Comparison of ENCODE assay signal across 10 cellular contexts in genomic region chr20:35871311-35871771, GRCh38.
DNase-seq lines count a peak whose midpoint lies in the region; ATAC-seq, FAIRE-seq and TF ChIP-seq lines count a peak whose summit lies in the region.
"Had no signal": no experiment of that assay in that cellular context is flagged by ENCODE, and none has a peak within 500 bp of the region (broad histone marks: within the 10 kb centered on the region; RNA-seq: fewer than 3 reads in every experiment).

No MANE protein-coding gene starts in this region.

- no peak overlapping the region for H3K4me3 Mint-ChIP-seq in activated T-cell treated with anti-CD3 and anti-CD28 coated beads, Interleukin-2, amount 50 U/mL, for 24 hours
- no peak overlapping the region for H3K4me3 Mint-ChIP-seq in activated T-cell treated with anti-CD3 and anti-CD28 coated beads, Interleukin-2, amount 50 U/mL, for 4 hours
- H3K4me3 Mint-ChIP-seq: activated B cell treated with CpG ODN at 0.5 μM for 24 hours had no signal

- H3K27me3 ChIP-seq in adipocyte (replicated peaks; ENCODE audit: control insufficient read depth, insufficient read depth, low read length) = no peaks in the 10 kb centered on the region
- H3K27me3 ChIP-seq in keratinocyte (ENCODE audit: control insufficient read depth, extremely low read depth, insufficient read depth, low read length) = no peaks in the 10 kb centered on the region
- no peaks in the 10 kb centered on the region for H3K27me3 ChIP-seq in upper lobe of right lung
- H3K27me3 ChIP-seq: BLaER1 treated with 17β-estradiol and CSF1 and Interleukin-3, amounts not matched to agents 10 nM and 100 nM had no signal

- dilution Hi-C loops in keratinocyte (cut with MboI; ENCODE audit: extremely low pct_ligation_motif_present, low sequenced_read_pairs) = no loop called here

- H3K79me2 ChIP-seq in keratinocyte (ENCODE audit: control insufficient read depth, insufficient read depth, low read length) = peaks cover 3% of the 10 kb centered on the region

- peak overlapping the region; percentile 92 for H3K4me2 ChIP-seq in keratinocyte (ENCODE audit: control insufficient read depth, extremely low read depth, insufficient read depth, low read depth, low read length)
- H3K4me2 ChIP-seq: BLaER1 treated with 17β-estradiol and CSF1 and Interleukin-3, amounts not matched to agents 10 nM and 100 nM had no signal

- TF ChIP-seq CTCF in keratinocyte (optimal IDR thresholded peaks at IDR 0.05 in 1 of 3, IDR thresholded peaks at IDR 0.05 in 1 of 3, conservative IDR thresholded peaks at IDR 0.05 in 1 of 3; ENCODE audit: extremely low read depth in 1 of 3, insufficient read depth in 2 of 3, low read length in 3 of 3) (no peak), upper lobe of right lung (IDR thresholded peaks at IDR 0.05) (no peak)

- H3K9me3 ChIP-seq in adipocyte (ENCODE audit: control insufficient read depth, low read length) (no peaks in the 10 kb centered on the region), keratinocyte (ENCODE audit: control insufficient read depth, low read depth, low read length) (no peaks in the 10 kb centered on the region), upper lobe of right lung (no peaks in the 10 kb centered on the region)
- H3K9me3 ChIP-seq: BLaER1 treated with 17β-estradiol and CSF1 and Interleukin-3, amounts not matched to agents 10 nM and 100 nM had no signal

- H3K36me3 ChIP-seq in adipocyte (ENCODE audit: control insufficient read depth, insufficient read depth, low read length, severe bottlenecking) = no peaks in the 10 kb centered on the region
- H3K36me3 ChIP-seq in keratinocyte (ENCODE audit: control insufficient read depth in 2 of 2, extremely low read depth in 1 of 2, insufficient read depth in 2 of 2, low read length in 2 of 2) = peaks cover 0 to 3% of the 10 kb centered on the region in 2 experiments
- H3K36me3 ChIP-seq in upper lobe of right lung = no peaks in the 10 kb centered on the region

- no peak for DNase-seq in activated T-cell treated with anti-CD3 and anti-CD28 coated beads, Interleukin-2, amount 50 U/mL, for 24 hours
- no peak for DNase-seq in activated T-cell treated with anti-CD3 and anti-CD28 coated beads, Interleukin-2, amount 50 U/mL, for 4 hours
- DNase-seq in adipocyte (ENCODE audit: low read depth) (peak; percentile 54), keratinocyte (ENCODE audit: low read depth, low spot score) (peak; percentile 28), upper lobe of right lung (no peak), epidermal melanocyte (ENCODE audit: insufficient read length, low spot score) (no peak)
- no peak for DNase-seq in stimulated activated naive CD8-positive, alpha-beta T cell treated with anti-CD3 and anti-CD28 coated beads, Interleukin-15, Interleukin-2, amounts not matched to agents 100 U/mL and 50 U/mL, for 24 hours
- DNase-seq: activated B cell treated with CpG ODN at 0.5 μM for 24 hours had no signal

- no peaks in the 10 kb centered on the region for H4K20me1 ChIP-seq in keratinocyte (ENCODE audit: control insufficient read depth, extremely low read depth, insufficient read depth, low read length)

- ATAC-seq in activated T-cell treated with anti-CD3 and anti-CD28 coated beads, Interleukin-2, amount 50 U/mL, for 4 hours = no peak
- ATAC-seq in upper lobe of right lung (no peak), HG03159 (IDR thresholded peaks at IDR 0.05; ENCODE audit: unreplicated experiment) (no peak)
- no peak for ATAC-seq in stimulated activated naive CD8-positive, alpha-beta T cell treated with anti-CD3 and anti-CD28 coated beads, Interleukin-15, Interleukin-2, amounts not matched to agents 100 U/mL and 50 U/mL, for 24 hours

- no peaks in the 10 kb centered on the region for H3K27me3 Mint-ChIP-seq in activated T-cell treated with anti-CD3 and anti-CD28 coated beads, Interleukin-2, amount 50 U/mL, for 24 hours
- H3K27me3 Mint-ChIP-seq in activated T-cell treated with anti-CD3 and anti-CD28 coated beads, Interleukin-2, amount 50 U/mL, for 4 hours (ENCODE audit: low read depth) = no peaks in the 10 kb centered on the region
- H3K27me3 Mint-ChIP-seq: activated B cell treated with CpG ODN at 0.5 μM for 24 hours had no signal

- intact Hi-C loops in upper lobe of right lung (cut with DNase I) = no loop called here

- H3K27ac Mint-ChIP-seq in activated T-cell treated with anti-CD3 and anti-CD28 coated beads, Interleukin-2, amount 50 U/mL, for 24 hours = peak overlapping the region; percentile 83
- H3K27ac Mint-ChIP-seq: activated B cell treated with CpG ODN at 0.5 μM for 24 hours had no signal

- H3K27ac ChIP-seq in keratinocyte (ENCODE audit: control insufficient read depth, insufficient read depth, low read length) (peak overlapping the region; percentile 78), upper lobe of right lung (peak overlapping the region; percentile 20)
- H3K27ac ChIP-seq: BLaER1 treated with 17β-estradiol and CSF1 and Interleukin-3, amounts not matched to agents 10 nM and 100 nM had no signal

- H3K4me3 ChIP-seq in adipocyte (ENCODE audit: low read length) (peak overlapping the region; percentile 39), keratinocyte (ENCODE audit: control insufficient read depth in 2 of 3, extremely low read depth in 1 of 3, insufficient read depth in 2 of 3, low read depth in 1 of 3, low read length in 3 of 3) (peak overlapping the region; percentile 10 to 64 (median 50)), upper lobe of right lung (no peak overlapping the region)
- H3K4me3 ChIP-seq: BLaER1 treated with 17β-estradiol and CSF1 and Interleukin-3, amounts not matched to agents 10 nM and 100 nM had no signal

- peaks cover 10% of the 10 kb centered on the region for H3K4me1 Mint-ChIP-seq in activated T-cell treated with anti-CD3 and anti-CD28 coated beads, Interleukin-2, amount 50 U/mL, for 24 hours (ENCODE audit: low read depth)
- peaks cover 2% of the 10 kb centered on the region for H3K4me1 Mint-ChIP-seq in activated T-cell treated with anti-CD3 and anti-CD28 coated beads, Interleukin-2, amount 50 U/mL, for 4 hours (ENCODE audit: low read depth)
- H3K4me1 Mint-ChIP-seq: activated B cell treated with CpG ODN at 0.5 μM for 24 hours had no signal

- H3K9ac ChIP-seq in adipocyte (ENCODE audit: low read length) (peak overlapping the region; percentile 27), keratinocyte (ENCODE audit: control insufficient read depth, extremely low read depth, insufficient read depth, low read length) (peak overlapping the region; percentile 75)
- H3K9ac ChIP-seq: BLaER1 treated with 17β-estradiol and CSF1 and Interleukin-3, amounts not matched to agents 10 nM and 100 nM had no signal

- no peaks in the 10 kb centered on the region for H3K9me3 Mint-ChIP-seq in activated T-cell treated with anti-CD3 and anti-CD28 coated beads, Interleukin-2, amount 50 U/mL, for 24 hours
- no peaks in the 10 kb centered on the region for H3K9me3 Mint-ChIP-seq in activated T-cell treated with anti-CD3 and anti-CD28 coated beads, Interleukin-2, amount 50 U/mL, for 4 hours
- H3K9me3 Mint-ChIP-seq: activated B cell treated with CpG ODN at 0.5 μM for 24 hours had no signal

- H3K9me1 ChIP-seq in keratinocyte (ENCODE audit: control insufficient read depth, extremely low read depth, insufficient read depth, low read length) = no peaks in the 10 kb centered on the region

- H3K4me1 ChIP-seq in adipocyte (ENCODE audit: control insufficient read depth, insufficient read depth, low read length) (peaks cover 18% of the 10 kb centered on the region), keratinocyte (ENCODE audit: control insufficient read depth, extremely low read depth, insufficient read depth, low read length) (peaks cover 55% of the 10 kb centered on the region), upper lobe of right lung (no peaks in the 10 kb centered on the region)

- H3K36me3 Mint-ChIP-seq in activated T-cell treated with anti-CD3 and anti-CD28 coated beads, Interleukin-2, amount 50 U/mL, for 24 hours (ENCODE audit: low read depth) = peaks cover 68% of the 10 kb centered on the region
- H3K36me3 Mint-ChIP-seq in activated T-cell treated with anti-CD3 and anti-CD28 coated beads, Interleukin-2, amount 50 U/mL, for 4 hours (ENCODE audit: insufficient read depth) = peaks cover 16% of the 10 kb centered on the region

- peak overlapping the region; percentile 31 for H2AFZ ChIP-seq in keratinocyte (ENCODE audit: control insufficient read depth, low read length)

- FAIRE-seq in keratinocyte (lab: Jason Lieb, UNC) = no peak

Comparison
In these comparisons a context has a peak if more than half of its experiments do, and no peak if none do; other contexts are left out.
1. DNase-seq: peak in adipocyte (single experiment) and keratinocyte (single experiment); none in activated T-cell treated with anti-CD3 and anti-CD28 coated beads, Interleukin-2, amount 50 U/mL, for 24 hours (single experiment), activated T-cell treated with anti-CD3 and anti-CD28 coated beads, Interleukin-2, amount 50 U/mL, for 4 hours (single experiment), upper lobe of right lung (single experiment), epidermal melanocyte (single experiment) and stimulated activated naive CD8-positive, alpha-beta T cell treated with anti-CD3 and anti-CD28 coated beads, Interleukin-15, Interleukin-2, amounts not matched to agents 100 U/mL and 50 U/mL, for 24 hours (single experiment).